ENCODE assay signal across 29 cellular contexts in genomic region chr3:61200255-61200654, GRCh38. TPM values are rescaled to one million over a fixed set of nuclear protein-coding genes. Genes with fewer than 3 reads are reported as not detected.
DNase-seq lines count a peak whose midpoint lies in the region; ATAC-seq and TF ChIP-seq lines count a peak whose summit lies in the region.
"Had no signal": no experiment of that assay in that cellular context is flagged by ENCODE, and none has a peak within 500 bp of the region (broad histone marks: within the 10 kb centered on the region; RNA-seq: fewer than 3 reads in every experiment).

No MANE protein-coding gene starts in this region.

- no peak overlapping the region for H3K9ac ChIP-seq in Karpas-422 (ENCODE audit: low read length)
- H3K9ac ChIP-seq: BLaER1, KMS-11 had no signal

- H3K79me2 ChIP-seq in Karpas-422 (ENCODE audit: low read length): no peaks in the 10 kb centered on the region

- peak; percentile 47 for ATAC-seq in body of pancreas
- ATAC-seq in aorta (ENCODE audit: low FRiP score): no peak
- no peak for ATAC-seq in GM21423 (IDR thresholded peaks at IDR 0.05; ENCODE audit: unreplicated experiment)
- ATAC-seq: GM12878, HCT116, Panc1 had no signal

- no peak overlapping the region for H3K4me2 ChIP-seq in Karpas-422 (ENCODE audit: low read depth, low read length, poor library complexity, severe bottlenecking)
- H3K4me2 ChIP-seq: BLaER1, KMS-11 had no signal

- H3K27me3 ChIP-seq in Karpas-422 (ENCODE audit: low read length) (no peaks in the 10 kb centered on the region), body of pancreas (no peaks in the 10 kb centered on the region), aorta (ENCODE audit: control insufficient read depth in 1 of 2, insufficient read depth in 2 of 2, low read length in 1 of 2) (no peaks in the 10 kb centered on the region)
- H3K27me3 ChIP-seq: BLaER1 had no signal

- H3K9me3 ChIP-seq in Karpas-422 (ENCODE audit: low read length) (peaks cover 23% of the 10 kb centered on the region), body of pancreas (no peaks in the 10 kb centered on the region), aorta (ENCODE audit: control insufficient read depth, low read length) (no peaks in the 10 kb centered on the region)
- H3K9me3 ChIP-seq: BLaER1 had no signal

- H4K20me1 ChIP-seq in Karpas-422 (ENCODE audit: insufficient read depth, low read depth, low read length): no peaks in the 10 kb centered on the region
- H4K20me1 ChIP-seq: BLaER1 had no signal

- no peaks in the 10 kb centered on the region for H3K9me2 ChIP-seq in Karpas-422 (replicated peaks; ENCODE audit: insufficient read depth, low read length)

- intact Hi-C loops in body of pancreas (cut with DNase I): no loop called here
- intact Hi-C loops in activated T-helper 2 cell treated with anti-CD3 and anti-CD28 coated beads, Interferon-gamma antibody, Interleukin-2, Interleukin-4, amounts not matched to agents 10 μg/mL and 5 μg/mL and 100 μg/mL, durations not matched to agents 14 hours and 24 hours and 36 hours (cut with micrococcal nuclease): no loop called here
- intact Hi-C loops in aorta (cut with DNase I): no loop called here

- no peak overlapping the region for H3K27ac ChIP-seq in Karpas-422 (ENCODE audit: low read length)
- H3K27ac ChIP-seq in body of pancreas: no peak overlapping the region
- no peak overlapping the region for H3K27ac ChIP-seq in aorta (ENCODE audit: low read depth in 1 of 2, low read length in 2 of 2)
- H3K27ac ChIP-seq: 22Rv1, BLaER1, KMS-11, SK-N-MC had no signal

- DNase-seq in DMS53 (lab: John Stamatoyannopoulos, UW): peak; percentile 13
- DNase-seq in DMS53 treated with DMSO at 0.1 percent for 48 hours (lab: John Stamatoyannopoulos, UW; ENCODE audit: unreplicated experiment): no peak
- DNase-seq in Karpas-422: peak; percentile 7
- no peak for DNase-seq in body of pancreas
- peak; percentile 19 for DNase-seq in renal cortical epithelial cell (ENCODE audit: low read depth)
- DNase-seq in activated T-helper 2 cell treated with anti-CD3 and anti-CD28 coated beads, Interferon-gamma antibody, Interleukin-2, Interleukin-4, amounts not matched to agents 10 μg/mL and 5 μg/mL and 100 μg/mL, durations not matched to agents 14 hours and 24 hours and 36 hours (ENCODE audit: low spot score): no peak
- DNase-seq in aorta: no peak
- DNase-seq: ACHN; CD4-positive, CD25-positive, alpha-beta regulatory T cell; DMS153; IMR-90; MV-4-11; NCI-H1105; NCI-H1436 treated with DMSO at 0.1 percent for 48 hours; NCI-H187 treated with DMSO at 0.1 percent for 48 hours; NCI-H2171 treated with DMSO at 0.1 percent for 48 hours; NCI-H526; NCI-H82; NK-92 treated with Interleukin-12 subunit alpha and Interleukin-12 subunit beta, amount 100 ng/mL, for 24 hours; SHP77 treated with DMSO at 0.1 percent for 48 hours had no signal

- H3K4me1 Mint-ChIP-seq in activated T-helper 2 cell treated with anti-CD3 and anti-CD28 coated beads, Interferon-gamma antibody, Interleukin-2, Interleukin-4, amounts not matched to agents 10 μg/mL and 5 μg/mL and 100 μg/mL, durations not matched to agents 14 hours and 24 hours and 36 hours (ENCODE audit: low read depth): no peaks in the 10 kb centered on the region
- H3K4me1 Mint-ChIP-seq: CD4-positive, CD25-positive, alpha-beta regulatory T cell had no signal

- no peak overlapping the region for H2AFZ ChIP-seq in Karpas-422 (ENCODE audit: low read length)

- H3K9me3 Mint-ChIP-seq in activated T-helper 2 cell treated with anti-CD3 and anti-CD28 coated beads, Interferon-gamma antibody, Interleukin-2, Interleukin-4, amounts not matched to agents 10 μg/mL and 5 μg/mL and 100 μg/mL, durations not matched to agents 14 hours and 24 hours and 36 hours: no peaks in the 10 kb centered on the region

- H3K27ac Mint-ChIP-seq in activated T-helper 2 cell treated with anti-CD3 and anti-CD28 coated beads, Interferon-gamma antibody, Interleukin-2, Interleukin-4, amounts not matched to agents 10 μg/mL and 5 μg/mL and 100 μg/mL, durations not matched to agents 14 hours and 24 hours and 36 hours: no peak overlapping the region
- H3K27ac Mint-ChIP-seq: CD4-positive, CD25-positive, alpha-beta regulatory T cell had no signal

- H3K4me3 ChIP-seq in Karpas-422 (ENCODE audit: low read length): no peak overlapping the region
- H3K4me3 ChIP-seq in body of pancreas: no peak overlapping the region
- no peak overlapping the region for H3K4me3 ChIP-seq in aorta (ENCODE audit: low read length in 2 of 2)
- H3K4me3 ChIP-seq: BLaER1, GM12878, SK-N-MC had no signal

- H3K4me1 ChIP-seq in Karpas-422 (ENCODE audit: low read length): no peaks in the 10 kb centered on the region
- H3K4me1 ChIP-seq in body of pancreas: no peaks in the 10 kb centered on the region
- H3K4me1 ChIP-seq in aorta (ENCODE audit: control insufficient read depth in 1 of 2, insufficient read depth in 2 of 2, low read length in 2 of 2): peaks cover 0 to 3% of the 10 kb centered on the region in 2 donors
- H3K4me1 ChIP-seq: BLaER1 had no signal

- H3K27me3 Mint-ChIP-seq in activated T-helper 2 cell treated with anti-CD3 and anti-CD28 coated beads, Interferon-gamma antibody, Interleukin-2, Interleukin-4, amounts not matched to agents 10 μg/mL and 5 μg/mL and 100 μg/mL, durations not matched to agents 14 hours and 24 hours and 36 hours (ENCODE audit: low read depth): no peaks in the 10 kb centered on the region
- H3K27me3 Mint-ChIP-seq: CD4-positive, CD25-positive, alpha-beta regulatory T cell had no signal

- no peaks in the 10 kb centered on the region for H3K36me3 Mint-ChIP-seq in activated T-helper 2 cell treated with anti-CD3 and anti-CD28 coated beads, Interferon-gamma antibody, Interleukin-2, Interleukin-4, amounts not matched to agents 10 μg/mL and 5 μg/mL and 100 μg/mL, durations not matched to agents 14 hours and 24 hours and 36 hours (ENCODE audit: low read depth)

- no peak for TF ChIP-seq POLR2A in body of pancreas (IDR thresholded peaks at IDR 0.05)

- H3K4me3 Mint-ChIP-seq in activated T-helper 2 cell treated with anti-CD3 and anti-CD28 coated beads, Interferon-gamma antibody, Interleukin-2, Interleukin-4, amounts not matched to agents 10 μg/mL and 5 μg/mL and 100 μg/mL, durations not matched to agents 14 hours and 24 hours and 36 hours (ENCODE audit: low read depth): no peak overlapping the region
- H3K4me3 Mint-ChIP-seq: CD4-positive, CD25-positive, alpha-beta regulatory T cell had no signal

- TF ChIP-seq CTCF in body of pancreas (IDR thresholded peaks at IDR 0.05): no peak

- H3K36me3 ChIP-seq in Karpas-422 (ENCODE audit: insufficient read depth, low read length) (no peaks in the 10 kb centered on the region), body of pancreas (replicated peaks in 1 of 2; ENCODE audit: insufficient read depth in 1 of 2, low read depth in 2 of 2) (no peaks in the 10 kb centered on the region), aorta (ENCODE audit: control insufficient read depth in 1 of 2, insufficient read depth in 2 of 2, low read length in 1 of 2) (no peaks in the 10 kb centered on the region)
- H3K36me3 ChIP-seq: BLaER1 had no signal

RNA-seq across cellular contexts. Expression of gene FHIT, which starts 51.0 kb away (rescaled TPM):
- total RNA-seq in Karpas-422 (2014; rRNA removed; shearing (Covaris generic); ENCODE audit: low replicate concordance): not detected in 2 replicates
- total RNA-seq in body of pancreas (10 to 100 TPM; 10.4 to 15.8 TPM), renal cortical epithelial cell (1.4 and 5.5 TPM in 2 replicates), aorta (1 to 10 TPM; 4.9 to 9.2 TPM)
- total RNA-seq in activated T-helper 2 cell treated with anti-CD3 and anti-CD28 coated beads, Interferon-gamma antibody, Interleukin-2, Interleukin-4, amounts not matched to agents 10 μg/mL and 5 μg/mL and 100 μg/mL, durations not matched to agents 14 hours and 24 hours and 36 hours: 20.5 and 29.9 TPM in 2 replicates
- polyA plus RNA-seq in aorta: 1 to 10 TPM; 1.1 to 1.2 TPM
- total RNA-seq: Daoy, IMR-90 had no signal

Comparison
In these comparisons a context has a peak if more than half of its experiments do, and no peak if none do; other contexts are left out.
1. DNase-seq: peak in DMS53 (single experiment), Karpas-422 (single experiment) and renal cortical epithelial cell (single experiment); none in DMS53 treated with DMSO at 0.1 percent for 48 hours (single experiment), body of pancreas (0 of 4), activated T-helper 2 cell treated with anti-CD3 and anti-CD28 coated beads, Interferon-gamma antibody, Interleukin-2, Interleukin-4, amounts not matched to agents 10 μg/mL and 5 μg/mL and 100 μg/mL, durations not matched to agents 14 hours and 24 hours and 36 hours (single experiment) and aorta (0 of 2).